In the genomic region with DNA sequence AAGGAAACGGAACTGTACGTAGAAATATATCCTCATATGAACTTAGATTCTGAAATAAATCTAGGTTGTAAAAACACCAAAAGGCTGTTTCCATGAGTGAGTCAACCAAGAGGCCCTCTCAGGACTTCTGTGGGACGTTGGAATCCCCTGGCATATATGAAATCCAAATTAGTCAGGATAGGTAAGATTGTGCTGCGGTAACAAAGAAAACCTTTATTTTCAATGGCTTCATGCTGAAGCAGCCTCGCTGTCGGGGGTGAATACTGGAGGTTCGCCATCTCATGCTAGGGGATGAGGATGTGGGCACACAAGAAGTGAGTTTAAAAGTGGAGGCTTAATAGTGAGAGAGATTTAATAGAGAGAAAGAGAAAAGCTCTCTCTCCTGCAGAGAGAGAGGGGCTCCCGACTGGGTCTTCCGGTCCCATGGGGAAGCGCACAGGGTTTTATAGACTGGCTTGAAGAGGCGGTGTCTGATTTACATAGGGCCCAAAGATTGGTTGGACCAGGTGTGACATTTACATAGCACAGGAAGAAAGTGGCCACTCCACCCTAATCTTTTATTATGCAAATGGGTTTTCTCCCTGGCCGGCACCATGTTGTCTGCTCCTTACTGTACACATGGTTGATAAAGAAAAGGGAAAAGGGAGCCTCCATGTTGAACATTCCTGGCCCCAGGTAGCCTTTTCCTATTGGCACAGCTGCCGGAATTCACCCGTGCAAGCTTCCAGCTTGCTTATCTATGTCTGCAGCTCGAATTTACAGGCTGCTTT, we compare ENCODE assay signal across 28 cellular contexts. TPM values are rescaled to one million over a fixed set of nuclear protein-coding genes. Genes with fewer than 3 reads are reported as not detected.
DNase-seq lines count a peak whose midpoint lies in the region; ATAC-seq, FAIRE-seq and TF ChIP-seq lines count a peak whose summit lies in the region.
"Had no signal": no experiment of that assay in that cellular context is flagged by ENCODE, and none has a peak within 500 bp of the region (broad histone marks: within the 10 kb centered on the region; RNA-seq: fewer than 3 reads in every experiment).

No MANE protein-coding gene starts in this region.

- peak; percentile 19 for DNase-seq in A673 (ENCODE audit: low spot score)
- DNase-seq in NCI-H146 treated with DMSO at 0.1 percent for 48 hours (lab: John Stamatoyannopoulos, UW; ENCODE audit: unreplicated experiment): peak; percentile 63
- no peak for DNase-seq in H1 (ENCODE audit: low read depth in 1 of 2, low spot score in 2 of 2)
- no peak for DNase-seq in pancreas
- DNase-seq in MCF 10A (ENCODE audit: unreplicated experiment): no peak
- no peak for DNase-seq in NCI-H510A treated with DMSO at 0.1 percent for 48 hours (lab: John Stamatoyannopoulos, UW)
- DNase-seq in amygdala (lab: John Stamatoyannopoulos, UW): no peak
- DNase-seq: Calu3; DMS79 treated with DMSO at 0.1 percent for 48 hours; H9; HFFc6; IMR-90; NCI-H1048; NCI-H1417; NCI-H187; NCI-H2081 treated with DMSO at 0.1 percent for 48 hours; NCI-H524 treated with DMSO at 0.1 percent for 48 hours; NK-92 treated with Interleukin-12 subunit alpha and Interleukin-12 subunit beta, amount 100 ng/mL, for 24 hours; Right ventricle myocardium superior; RPMI8226; T-helper 1 cell had no signal

- no peaks in the 10 kb centered on the region for H3K4me1 ChIP-seq in A673 (ENCODE audit: insufficient read depth, low read length, poor library complexity, severe bottlenecking)
- peaks cover 0 to 9% (median under 1%) of the 10 kb centered on the region in 4 experiments; a peak in 3 of 7 replicates for H3K4me1 ChIP-seq in H1 (replicated peaks in 1 of 4; ENCODE audit: control insufficient read depth in 3 of 4, insufficient read depth in 4 of 4, low read length in 3 of 4)
- H3K4me1 ChIP-seq in pancreas: peaks cover 5 to 7% (median 6%) of the 10 kb centered on the region in 3 donors
- H3K4me1 ChIP-seq: SJSA1 had no signal

- TF ChIP-seq CTCF in A673 (conservative IDR thresholded peaks at IDR 0.05; ENCODE audit: low read depth, low read length) (no peak), C4-2B (conservative IDR thresholded peaks at IDR 0.05) (no peak), H1 (IDR thresholded peaks at IDR 0.05; ENCODE audit: control extremely low read depth in 1 of 3, insufficient read depth in 1 of 3, low read depth in 1 of 3, low read length in 3 of 3) (no peak), pancreas (IDR thresholded peaks at IDR 0.05) (no peak), MCF 10A (IDR thresholded peaks at IDR 0.05; ENCODE audit: unreplicated experiment) (no peak)

- no peaks in the 10 kb centered on the region for H3K23me2 ChIP-seq in H1 (ENCODE audit: low read depth, low read length)

- no peaks in the 10 kb centered on the region for H4K20me1 ChIP-seq in H1 (replicated peaks in 1 of 2; ENCODE audit: control insufficient read depth in 1 of 2, insufficient read depth in 2 of 2, low read length in 2 of 2)

- no peak overlapping the region for H3K27ac ChIP-seq in A673 (ENCODE audit: low read depth, low read length, poor library complexity, severe bottlenecking)
- peak overlapping the region; percentile 79 for H3K27ac ChIP-seq in C4-2B
- no peak overlapping the region for H3K27ac ChIP-seq in H1 (ENCODE audit: low read depth, low read length)
- H3K27ac ChIP-seq in pancreas: no peak overlapping the region
- H3K27ac ChIP-seq: KMS-11, SJSA1 had no signal

- BruUV-seq in A673 (replicated peaks; lab: Mats Ljungman, UMichigan): no TSS peak
- BruUV-seq in MCF 10A (replicated peaks; lab: Mats Ljungman, UMichigan): no TSS peak

- H3K27me3 ChIP-seq in A673 (replicated peaks; ENCODE audit: insufficient read depth, low read depth, low read length, poor library complexity) (no peaks in the 10 kb centered on the region), H1 (replicated peaks in 1 of 4; ENCODE audit: control insufficient read depth in 3 of 4, extremely low read depth in 1 of 4, insufficient read depth in 3 of 4, low read length in 3 of 4) (no peaks in the 10 kb centered on the region), pancreas (no peaks in the 10 kb centered on the region)
- H3K27me3 ChIP-seq: SJSA1 had no signal

- H3K14ac ChIP-seq in H1 (ENCODE audit: insufficient read length): no peak overlapping the region

- WGBS in H1 (ENCODE audit: extremely low coverage in 1 of 2, insufficient coverage in 1 of 2, insufficient read length in 1 of 2, insufficient replicate concordance in 2 of 2, low coverage in 1 of 2, low lambda C conversion rate in 2 of 2, missing lambda C conversion rate in 1 of 2), 2 experiments: 83% methylated on average over 15 of the region's 15 CpGs; no CpG with 5 or more reads in 1 of the 2 experiments
- 69 to 71% methylated on average over 15 of the region's 15 CpGs for WGBS in pancreas, 2 donors

- H3K9ac ChIP-seq in H1 (replicated peaks in 1 of 4; ENCODE audit: extremely low read depth in 1 of 4, low read depth in 3 of 4, low read length in 3 of 4): no peak overlapping the region
- H3K9ac ChIP-seq: KMS-11 had no signal

- POLR2A ChIA-PET in A673 (lab: Charles Lee; ENCODE audit: low non-redundant PET): no interaction called here
- POLR2A ChIA-PET in H1 (lab: Charles Lee; ENCODE audit: partially characterized antibody): interaction anchor here (1.5 to 4.5 kb wide), 3 partner anchors 14 to 50 kb away, joined by 3 to 14 read pairs (median 4); no protein-coding TSS in a partner anchor
- POLR2A ChIA-PET in MCF 10A (lab: Yijun Ruan, JAX): interaction anchor here (0.7 kb wide), 1 partner anchor 13 kb away, joined by 3 read pairs; no protein-coding TSS in a partner anchor

- no peak for TF ChIP-seq EP300 in H1 (IDR thresholded peaks at IDR 0.05; ENCODE audit: borderline replicate concordance in 1 of 2, low read depth in 2 of 2, low read length in 2 of 2)

- ATAC-seq in pancreas: no peak

- no peak overlapping the region for H4K91ac ChIP-seq in H1 (replicated peaks; ENCODE audit: insufficient read length, low read length)

- no peak overlapping the region for H3K4me3 Mint-ChIP-seq in MCF 10A (ENCODE audit: unreplicated experiment)
- H3K4me3 Mint-ChIP-seq: B cell, H9, HFFc6 had no signal

- no peak overlapping the region for H2AK5ac ChIP-seq in H1 (ENCODE audit: low read depth, low read length)

- H2BK12ac ChIP-seq in H1 (ENCODE audit: low read depth, low read length): no peak overlapping the region

- no peak overlapping the region for H3K4me3 ChIP-seq in A673 (ENCODE audit: low read depth, low read length, poor library complexity, severe bottlenecking)
- no peak overlapping the region for H3K4me3 ChIP-seq in H1 (ENCODE audit: extremely low read depth in 1 of 4, insufficient read depth in 2 of 4, low read depth in 3 of 4, low read length in 4 of 4)
- no peak overlapping the region for H3K4me3 ChIP-seq in pancreas
- H3K4me3 ChIP-seq: SJSA1 had no signal

- no peaks in the 10 kb centered on the region for H3K27me3 Mint-ChIP-seq in MCF 10A (ENCODE audit: insufficient read depth, unreplicated experiment)

- no peak for TF ChIP-seq RAD21 in H1 (IDR thresholded peaks at IDR 0.05 in 1 of 2, conservative IDR thresholded peaks at IDR 0.05 in 1 of 2; ENCODE audit: low read depth in 2 of 2, low read length in 2 of 2)

- FAIRE-seq in H1 (lab: Jason Lieb, UNC) (no peak), pancreas (lab: Jason Lieb, UNC) (no peak)
- FAIRE-seq: GM12892, GM19239, HTR-8/SVneo had no signal

- CTCF ChIA-PET in A673 (lab: Charles Lee) (no interaction called here), H1 (lab: Charles Lee; ENCODE audit: partially characterized antibody) (interaction anchor here (1.0 to 3.7 kb wide), 4 partner anchors 11 to 40 kb away, joined by 3 to 22 read pairs (median 4); no protein-coding TSS in a partner anchor), MCF 10A (lab: Yijun Ruan, JAX) (interaction anchor here (0.5 kb wide), 1 partner anchor 1619 kb away, joined by 3 read pairs; no protein-coding TSS in a partner anchor)

- no peak overlapping the region for H2BK20ac ChIP-seq in H1 (ENCODE audit: low read length)

- intact Hi-C loops in A673 (cut with micrococcal nuclease; ENCODE audit: unreplicated experiment): no loop called here
- intact Hi-C loops in pancreas (cut with DNase I): no loop called here
- intact Hi-C loops in MCF 10A (cut with micrococcal nuclease): no loop called here

- H3K56ac ChIP-seq in H1 (replicated peaks; ENCODE audit: insufficient read length, low read depth, low read length): no peak overlapping the region

- H4K8ac ChIP-seq in H1 (ENCODE audit: extremely low read depth, insufficient read depth, low read length): no peak overlapping the region

- peaks cover 7% of the 10 kb centered on the region for H3K9me3 Mint-ChIP-seq in MCF 10A (ENCODE audit: unreplicated experiment)

- H3K4me1 Mint-ChIP-seq in MCF 10A (ENCODE audit: insufficient read depth, unreplicated experiment): no peaks in the 10 kb centered on the region
- H3K4me1 Mint-ChIP-seq: B cell had no signal

- H3K36me3 ChIP-seq in A673 (ENCODE audit: insufficient read depth, low read length, poor library complexity, severe bottlenecking): no peaks in the 10 kb centered on the region
- peaks cover 0 to 6% (median 0%) of the 10 kb centered on the region in 4 experiments; a peak in 1 of 8 replicates for H3K36me3 ChIP-seq in H1 (ENCODE audit: control insufficient read depth in 2 of 4, insufficient read depth in 4 of 4, low read length in 3 of 4)
- H3K36me3 ChIP-seq in pancreas: no peaks in the 10 kb centered on the region
- H3K36me3 ChIP-seq: SJSA1 had no signal

- no peak overlapping the region for H4K5ac ChIP-seq in H1 (ENCODE audit: insufficient read length, low read depth, low read length)

- no peak overlapping the region for H2AFZ ChIP-seq in H1 (ENCODE audit: low read length)

- no peak overlapping the region for H3K4me2 ChIP-seq in H1 (ENCODE audit: insufficient read depth in 1 of 2, low read depth in 2 of 2, low read length in 2 of 2)
- H3K4me2 ChIP-seq: KMS-11 had no signal

- no peak overlapping the region for H2BK5ac ChIP-seq in H1 (ENCODE audit: low read depth, low read length)

- H3K36me3 Mint-ChIP-seq in MCF 10A (ENCODE audit: insufficient read depth, unreplicated experiment): no peaks in the 10 kb centered on the region

- H3K27ac Mint-ChIP-seq in MCF 10A (ENCODE audit: low read depth, unreplicated experiment): no peak overlapping the region
- H3K27ac Mint-ChIP-seq: B cell, H9, HFFc6 had no signal

- no peaks in the 10 kb centered on the region for H3K79me2 ChIP-seq in H1 (ENCODE audit: control insufficient read depth in 1 of 2, insufficient read depth in 2 of 2, low read length in 2 of 2)

- no peak overlapping the region for H2BK15ac ChIP-seq in H1 (ENCODE audit: low read length)

- H3K23ac ChIP-seq in H1 (ENCODE audit: insufficient read length): no peak overlapping the region

- no peak overlapping the region; the same call in 1 of the 2 replicates for H3K18ac ChIP-seq in H1 (ENCODE audit: extremely low read depth, low read length)

- H3K4ac ChIP-seq in H1 (replicated peaks; ENCODE audit: insufficient read length, low read depth, low read length): no peak overlapping the region

- no peak for TF ChIP-seq POLR2A in H1 (IDR thresholded peaks at IDR 0.05; ENCODE audit: control extremely low read depth in 1 of 2, low read depth in 2 of 2, low read length in 2 of 2)

- peaks cover 6% of the 10 kb centered on the region for H3K9me3 ChIP-seq in A673 (ENCODE audit: low read depth, low read length, poor library complexity, severe bottlenecking)
- peaks cover 5 to 6% of the 10 kb centered on the region in 2 experiments; a peak in 3 of 4 replicates for H3K9me3 ChIP-seq in H1 (ENCODE audit: insufficient read depth in 2 of 2, low read depth in 1 of 2, low read length in 1 of 2)
- H3K9me3 ChIP-seq in pancreas: no peaks in the 10 kb centered on the region
- H3K9me3 ChIP-seq: SJSA1 had no signal

- no peak overlapping the region for H2BK120ac ChIP-seq in H1 (replicated peaks; ENCODE audit: low read depth, low read length)

- no peaks in the 10 kb centered on the region for H3K79me1 ChIP-seq in H1 (ENCODE audit: low read depth, low read length)

RNA-seq across cellular contexts. Expression of gene SEPHS1, which starts 52.3 kb away (rescaled TPM):
- total RNA-seq in A673 (2021): 111 and 124 TPM in 2 replicates
- 633 and 683 TPM in 2 replicates for total RNA-seq in H1 (2021; fragmentation: NEBNext Ultra II Directional; extraction: Animal tissue kit (Norgen Biotek cat#: 25700))
- polyA plus RNA-seq in H1 (2011; rRNA removed): 226 and 270 TPM in 2 replicates
- 306 TPM for polyA plus RNA-seq in H1 (2011; cell fraction: cytosol; rRNA removed)
- 172 TPM for polyA plus RNA-seq in H1 (2011; cell fraction: nucleus; rRNA removed)
- polyA plus RNA-seq in H1 (2012, experiment 1 of 2): 405 to 543 TPM (median 471 TPM) in 4 replicates
- 233 TPM for polyA plus RNA-seq in H1 (2012, experiment 2 of 2)
- polyA plus RNA-seq in H1 (2013, experiment 1 of 2): 405 TPM
- 460 TPM for polyA plus RNA-seq in H1 (2013, experiment 2 of 2)
- 647 and 831 TPM in 2 replicates for polyA minus RNA-seq in H1 (2011; rRNA and poly(A)+ RNA removed)
- 256 TPM for polyA minus RNA-seq in H1 (2011; cell fraction: cytosol; rRNA and poly(A)+ RNA removed)
- polyA minus RNA-seq in H1 (2011; cell fraction: nucleus; rRNA and poly(A)+ RNA removed): 193 TPM
- 10 to 100 TPM; 14.4 to 24.6 (median 19.7) TPM for total RNA-seq in pancreas
- 10 to 100 TPM; 14.3 to 21.3 TPM for polyA plus RNA-seq in pancreas
- total RNA-seq in MCF 10A (2022): 44.8 and 60.8 TPM in 2 replicates

Comparison
In these comparisons a context has a peak if more than half of its experiments do, and no peak if none do; other contexts are left out.
1. DNase-seq: peak in A673 (single experiment) and NCI-H146 treated with DMSO at 0.1 percent for 48 hours (single experiment); none in H1 (0 of 2), pancreas (0 of 6), MCF 10A (single experiment), NCI-H510A treated with DMSO at 0.1 percent for 48 hours (single experiment) and amygdala (0 of 56).